In genomic region chr4:86816463-86817107, GRCh38 we compare ENCODE assay signal across 17 cellular contexts. TPM values are rescaled to one million over a fixed set of nuclear protein-coding genes. Genes with fewer than 3 reads are reported as not detected.
A peak's percentile ranks its signal among the peaks of the same experiment; 100 is the strongest.
DNase-seq lines count a peak whose midpoint lies in the region; ATAC-seq, FAIRE-seq and TF ChIP-seq lines count a peak whose summit lies in the region.
"Had no signal": no experiment of that assay in that cellular context is flagged by ENCODE, and none has a peak within 500 bp of the region (broad histone marks: within the 10 kb centered on the region; RNA-seq: fewer than 3 reads in every experiment).

No MANE protein-coding gene starts in this region.

- no peaks in the 10 kb centered on the region for H3K9me3 ChIP-seq in keratinocyte (ENCODE audit: control insufficient read depth, low read depth, low read length)

- peak; percentile 91 for FAIRE-seq in endometrium (lab: Jason Lieb, UNC)
- FAIRE-seq in keratinocyte (lab: Jason Lieb, UNC): peak; percentile 13

- no peak overlapping the region for H3K27ac Mint-ChIP-seq in activated naive CD8-positive, alpha-beta T cell treated with anti-CD3 and anti-CD28 coated beads, Interleukin-2, amount 50 U/mL, for 24 hours
- H3K27ac Mint-ChIP-seq: activated CD4-positive, alpha-beta T cell treated with anti-CD3 and anti-CD28 coated beads for 36 hours; T-helper 17 cell; type B pancreatic cell had no signal

- H3K36me3 ChIP-seq in keratinocyte (ENCODE audit: control insufficient read depth in 2 of 2, extremely low read depth in 1 of 2, insufficient read depth in 2 of 2, low read length in 2 of 2): peaks cover 9 to 23% of the 10 kb centered on the region in 2 experiments

- H3K79me2 ChIP-seq in keratinocyte (ENCODE audit: control insufficient read depth, insufficient read depth, low read length): no peaks in the 10 kb centered on the region

- H3K9me1 ChIP-seq in keratinocyte (ENCODE audit: control insufficient read depth, extremely low read depth, insufficient read depth, low read length): no peaks in the 10 kb centered on the region

- no peaks in the 10 kb centered on the region for H3K36me3 Mint-ChIP-seq in activated naive CD8-positive, alpha-beta T cell treated with anti-CD3 and anti-CD28 coated beads, Interleukin-2, amount 50 U/mL, for 24 hours (ENCODE audit: low read depth)

- peak in 1 of 3 experiments; percentile 2 for TF ChIP-seq CTCF in keratinocyte (optimal IDR thresholded peaks at IDR 0.05 in 1 of 3, IDR thresholded peaks at IDR 0.05 in 1 of 3, conservative IDR thresholded peaks at IDR 0.05 in 1 of 3; ENCODE audit: extremely low read depth in 1 of 3, insufficient read depth in 2 of 3, low read length in 3 of 3)

- H3K27ac ChIP-seq in keratinocyte (ENCODE audit: control insufficient read depth, insufficient read depth, low read length) (no peak overlapping the region), temporal lobe (ENCODE audit: low read depth, low read length) (peak overlapping the region; percentile 17)
- H3K27ac ChIP-seq: BLaER1 had no signal

- no peaks in the 10 kb centered on the region for H3K27me3 Mint-ChIP-seq in activated naive CD8-positive, alpha-beta T cell treated with anti-CD3 and anti-CD28 coated beads, Interleukin-2, amount 50 U/mL, for 24 hours
- H3K27me3 Mint-ChIP-seq: activated CD4-positive, alpha-beta T cell treated with anti-CD3 and anti-CD28 coated beads for 36 hours; T-helper 17 cell; type B pancreatic cell had no signal

- DNase-seq in GM04504 (ENCODE audit: low read depth) (peak; percentile 74), keratinocyte (ENCODE audit: low read depth, low spot score) (no peak)
- no peak for DNase-seq in stimulated activated CD4-positive, alpha-beta T cell treated with anti-CD3 and anti-CD28 coated beads, Interleukin-1b, Interleukin-23, amount 100 ng/mL, for 48 hours
- DNase-seq in activated naive CD8-positive, alpha-beta T cell treated with anti-CD3 and anti-CD28 coated beads, Interleukin-2, amount 50 U/mL, for 24 hours: no peak
- DNase-seq: activated CD4-positive, alpha-beta T cell treated with anti-CD3 and anti-CD28 coated beads for 36 hours; activated T-cell treated with anti-CD3 and anti-CD28 coated beads, Interleukin-2, amount 50 U/mL, for 4 hours; amniotic stem cell; effector CD8-positive, alpha-beta T cell; mammary epithelial cell; NCI-H1105; T-helper 17 cell had no signal

- H3K4me3 ChIP-seq in keratinocyte (ENCODE audit: control insufficient read depth in 2 of 3, extremely low read depth in 1 of 3, insufficient read depth in 2 of 3, low read depth in 1 of 3, low read length in 3 of 3): no peak overlapping the region
- H3K4me3 ChIP-seq: BLaER1 had no signal

- no peaks in the 10 kb centered on the region for H4K20me1 ChIP-seq in keratinocyte (ENCODE audit: control insufficient read depth, extremely low read depth, insufficient read depth, low read length)
- H4K20me1 ChIP-seq: BLaER1 had no signal

- no peak overlapping the region for H3K9ac ChIP-seq in keratinocyte (ENCODE audit: control insufficient read depth, extremely low read depth, insufficient read depth, low read length)
- H3K9ac ChIP-seq: BLaER1 had no signal

- peaks cover 8% of the 10 kb centered on the region for H3K9me3 Mint-ChIP-seq in activated naive CD8-positive, alpha-beta T cell treated with anti-CD3 and anti-CD28 coated beads, Interleukin-2, amount 50 U/mL, for 24 hours
- H3K9me3 Mint-ChIP-seq: type B pancreatic cell had no signal

- ATAC-seq in GM18873 (IDR thresholded peaks at IDR 0.05; ENCODE audit: low FRiP score, unreplicated experiment): no peak
- ATAC-seq in GM19023 (IDR thresholded peaks at IDR 0.05; ENCODE audit: unreplicated experiment): no peak
- ATAC-seq in activated naive CD8-positive, alpha-beta T cell treated with anti-CD3 and anti-CD28 coated beads, Interleukin-2, amount 50 U/mL, for 24 hours: no peak
- ATAC-seq: activated CD4-positive, alpha-beta T cell treated with anti-CD3 and anti-CD28 coated beads for 36 hours; activated T-cell treated with anti-CD3 and anti-CD28 coated beads, Interleukin-2, amount 50 U/mL, for 4 hours; T-helper 17 cell had no signal

- dilution Hi-C loops in keratinocyte (cut with MboI; ENCODE audit: extremely low pct_ligation_motif_present, low sequenced_read_pairs): no loop called here

- no peaks in the 10 kb centered on the region for H3K27me3 ChIP-seq in keratinocyte (ENCODE audit: control insufficient read depth, extremely low read depth, insufficient read depth, low read length)
- H3K27me3 ChIP-seq: BLaER1 had no signal

- peaks cover 4% of the 10 kb centered on the region for H3K4me1 ChIP-seq in keratinocyte (ENCODE audit: control insufficient read depth, extremely low read depth, insufficient read depth, low read length)
- H3K4me1 ChIP-seq: BLaER1 had no signal

- no peak overlapping the region for H3K4me2 ChIP-seq in keratinocyte (ENCODE audit: control insufficient read depth, extremely low read depth, insufficient read depth, low read depth, low read length)
- H3K4me2 ChIP-seq: BLaER1 had no signal

- H3K4me3 Mint-ChIP-seq in activated naive CD8-positive, alpha-beta T cell treated with anti-CD3 and anti-CD28 coated beads, Interleukin-2, amount 50 U/mL, for 24 hours: no peak overlapping the region
- H3K4me3 Mint-ChIP-seq: activated CD4-positive, alpha-beta T cell treated with anti-CD3 and anti-CD28 coated beads for 36 hours; activated T-cell treated with anti-CD3 and anti-CD28 coated beads, Interleukin-2, amount 50 U/mL, for 4 hours; T-helper 17 cell; type B pancreatic cell had no signal

- H2AFZ ChIP-seq in keratinocyte (ENCODE audit: control insufficient read depth, low read length): no peak overlapping the region

- H3K4me1 Mint-ChIP-seq in activated naive CD8-positive, alpha-beta T cell treated with anti-CD3 and anti-CD28 coated beads, Interleukin-2, amount 50 U/mL, for 24 hours: no peaks in the 10 kb centered on the region
- H3K4me1 Mint-ChIP-seq: activated CD4-positive, alpha-beta T cell treated with anti-CD3 and anti-CD28 coated beads for 36 hours; T-helper 17 cell had no signal

RNA-seq across cellular contexts. Expression of gene SLC10A6, which starts 32.6 kb away (rescaled TPM):
- 26.2 to 28.6 TPM (median 27.7 TPM) in 3 replicates for polyA plus RNA-seq in keratinocyte
- 26.1 TPM for polyA plus RNA-seq in keratinocyte (2011; ENCODE audit: low read depth)
- 11.1 and 13.7 TPM in 2 replicates for polyA plus RNA-seq in keratinocyte (2011; cell fraction: cytosol; rRNA removed)
- polyA plus RNA-seq in keratinocyte (2011; cell fraction: nucleus; rRNA removed): 44.9 and 47.5 TPM in 2 replicates
- polyA plus RNA-seq in keratinocyte (2012; ENCODE audit: low replicate concordance): 20.0 and 34.8 TPM in 2 replicates
- 67.6 to 119 TPM (median 108 TPM) in 3 replicates for polyA minus RNA-seq in keratinocyte
- 42.8 TPM for polyA minus RNA-seq in keratinocyte (2011; cell fraction: cytosol; rRNA and poly(A)+ RNA removed)
- polyA minus RNA-seq in keratinocyte (2011; cell fraction: nucleus; rRNA and poly(A)+ RNA removed): 95.7 and 152 TPM in 2 replicates
- total RNA-seq in temporal lobe: 0.49 TPM
- total RNA-seq: activated CD4-positive, alpha-beta T cell treated with anti-CD3 and anti-CD28 coated beads for 36 hours; activated T-cell treated with anti-CD3 and anti-CD28 coated beads, Interleukin-2, amount 50 U/mL, for 4 hours; T-helper 17 cell had no signal
